8 cellular contexts compared by ENCODE assay signal in genomic region chr17:16419074-16419928, GRCh38. TPM values are rescaled to one million over a fixed set of nuclear protein-coding genes. Genes with fewer than 3 reads are reported as not detected.
DNase-seq lines count a peak whose midpoint lies in the region; ATAC-seq and TF ChIP-seq lines count a peak whose summit lies in the region.

No MANE protein-coding gene starts in this region.

- peak overlapping the region; percentile 4 to 35 (median 11) for H3K4me3 ChIP-seq in fibroblast of lung (replicated peaks in 1 of 4; ENCODE audit: control extremely low read depth in 1 of 4, insufficient read depth in 1 of 4, low read depth in 3 of 4, low read length in 4 of 4)

- H3K27me3 Mint-ChIP-seq in activated CD8-positive, alpha-beta memory T cell treated with anti-CD3 and anti-CD28 coated beads, Interleukin-2, amount 10 ng/mL, durations not matched to agents 7 days and 5 days, result no peaks in the 10 kb centered on the region

- no peaks in the 10 kb centered on the region for H3K9me3 ChIP-seq in fibroblast of lung (ENCODE audit: control insufficient read depth, insufficient read depth, low read depth, low read length)

- no peaks in the 10 kb centered on the region for H3K9me3 Mint-ChIP-seq in activated CD8-positive, alpha-beta memory T cell treated with anti-CD3 and anti-CD28 coated beads, Interleukin-2, amount 10 ng/mL, durations not matched to agents 7 days and 5 days (ENCODE audit: low read depth)

- H3K27ac Mint-ChIP-seq in activated CD8-positive, alpha-beta memory T cell treated with anti-CD3 and anti-CD28 coated beads, Interleukin-2, amount 10 ng/mL, durations not matched to agents 7 days and 5 days, result peak overlapping the region; percentile 85

- peak overlapping the region; percentile 47 for H3K4me3 Mint-ChIP-seq in activated CD8-positive, alpha-beta memory T cell treated with anti-CD3 and anti-CD28 coated beads, Interleukin-2, amount 10 ng/mL, durations not matched to agents 7 days and 5 days

- peaks cover 35% of the 10 kb centered on the region for H3K4me1 ChIP-seq in fibroblast of lung (ENCODE audit: control insufficient read depth, extremely low read depth, insufficient read depth, low read length)

- peak; percentile 43 for ATAC-seq in GM19455 (IDR thresholded peaks at IDR 0.05; ENCODE audit: unreplicated experiment)
- ATAC-seq in activated CD8-positive, alpha-beta memory T cell treated with anti-CD3 and anti-CD28 coated beads, Interleukin-2, amount 10 ng/mL, durations not matched to agents 7 days and 5 days, result peak; percentile 52
- no peak for ATAC-seq in GM18861 (IDR thresholded peaks at IDR 0.05; ENCODE audit: unreplicated experiment)

- DNase-seq in AG08395 (ENCODE audit: low spot score), result peak; percentile 89
- DNase-seq in M059J (ENCODE audit: low read depth), result peak; percentile 94
- peak; percentile 87 for DNase-seq in activated CD8-positive, alpha-beta memory T cell treated with anti-CD3 and anti-CD28 coated beads, Interleukin-2, amount 10 ng/mL, durations not matched to agents 7 days and 5 days
- DNase-seq in fibroblast of lung (ENCODE audit: low read depth in 2 of 2), result peak; percentile 85 to 93
- peak; percentile 83 for DNase-seq in stimulated activated CD4-positive, alpha-beta T cell treated with anti-CD3 and anti-CD28 coated beads, Interleukin-15, amount 100 ng/mL, for 24 hours
- DNase-seq in GM19238 (ENCODE audit: insufficient read length, low spot score), result no peak

- peaks cover 42% of the 10 kb centered on the region for H3K36me3 Mint-ChIP-seq in activated CD8-positive, alpha-beta memory T cell treated with anti-CD3 and anti-CD28 coated beads, Interleukin-2, amount 10 ng/mL, durations not matched to agents 7 days and 5 days

- H3K27me3 ChIP-seq in fibroblast of lung (ENCODE audit: control insufficient read depth, insufficient read depth, low read length), result no peaks in the 10 kb centered on the region

- H3K9ac ChIP-seq in fibroblast of lung (ENCODE audit: insufficient read depth, low read length), result peak overlapping the region; percentile 48

- peaks cover 25% of the 10 kb centered on the region for H3K36me3 ChIP-seq in fibroblast of lung (ENCODE audit: control insufficient read depth, insufficient read depth, low read length)

- peak overlapping the region; percentile 67 for H3K4me2 ChIP-seq in fibroblast of lung (ENCODE audit: extremely low read depth, insufficient read depth, low read length)

- H3K79me2 ChIP-seq in fibroblast of lung (ENCODE audit: control insufficient read depth, insufficient read depth, low read length), result peaks cover 30% of the 10 kb centered on the region

- H3K4me1 Mint-ChIP-seq in activated CD8-positive, alpha-beta memory T cell treated with anti-CD3 and anti-CD28 coated beads, Interleukin-2, amount 10 ng/mL, durations not matched to agents 7 days and 5 days, result peaks cover 52% of the 10 kb centered on the region

- peak overlapping the region; percentile 91 for H3K27ac ChIP-seq in fibroblast of lung (ENCODE audit: insufficient read depth, low read length)

- CTCF ChIA-PET in activated CD8-positive, alpha-beta memory T cell treated with anti-CD3 and anti-CD28 coated beads, Interleukin-2, amount 10 ng/mL, durations not matched to agents 7 days and 5 days (lab: Charles Lee), result interaction anchor here (1.2 to 2.8 kb wide), 4 partner anchors 8 to 55 kb away, joined by 3 to 13 read pairs (median 8); no protein-coding TSS in a partner anchor

- no peaks in the 10 kb centered on the region for H4K20me1 ChIP-seq in fibroblast of lung (ENCODE audit: control insufficient read depth, extremely low read depth, insufficient read depth, low read length)

- no peak overlapping the region for H2AFZ ChIP-seq in fibroblast of lung (ENCODE audit: low read length)

- TF ChIP-seq CTCF in fibroblast of lung (conservative IDR thresholded peaks at IDR 0.05 in 1 of 2, IDR thresholded peaks at IDR 0.05 in 1 of 2; ENCODE audit: low read depth in 1 of 2, low read length in 2 of 2), result peak in 1 of 2 donors; percentile 7

RNA-seq across cellular contexts. Expression of gene TRPV2, which starts 3.9 kb away (rescaled TPM):
- total RNA-seq in M059J (2014; rRNA removed; shearing (Covaris generic)), result 2.5 and 4.1 TPM in 2 replicates
- 100 to 1,000 TPM; 124 to 129 TPM for total RNA-seq in activated CD8-positive, alpha-beta memory T cell treated with anti-CD3 and anti-CD28 coated beads, Interleukin-2, amount 10 ng/mL, durations not matched to agents 7 days and 5 days
- 56.2 and 74.5 TPM in 2 replicates for total RNA-seq in fibroblast of lung
- polyA plus RNA-seq in fibroblast of lung, result 62.6 and 68.6 TPM in 2 replicates
- 118 and 127 TPM in 2 replicates for polyA plus RNA-seq in fibroblast of lung (2012)
- polyA minus RNA-seq in fibroblast of lung (ENCODE audit: low replicate concordance), result 298 and 337 TPM in 2 replicates

RNA-seq across cellular contexts. Expression of gene UBB, which starts 38.4 kb away (rescaled TPM):
- total RNA-seq in M059J (2014; rRNA removed; shearing (Covaris generic)), result 1,843 and 2,251 TPM in 2 replicates
- 1,000 to 10,000 TPM; 1,297 to 1,567 TPM for total RNA-seq in activated CD8-positive, alpha-beta memory T cell treated with anti-CD3 and anti-CD28 coated beads, Interleukin-2, amount 10 ng/mL, durations not matched to agents 7 days and 5 days
- 2,161 and 3,188 TPM in 2 replicates for total RNA-seq in fibroblast of lung
- polyA plus RNA-seq in fibroblast of lung, result 1,190 and 2,089 TPM in 2 replicates
- polyA plus RNA-seq in fibroblast of lung (2012), result 2,029 and 2,802 TPM in 2 replicates
- 2,290 and 3,189 TPM in 2 replicates for polyA minus RNA-seq in fibroblast of lung (ENCODE audit: low replicate concordance)

Comparison
In these comparisons a context has a peak if more than half of its experiments do, and no peak if none do; other contexts are left out.
1. RNA of gene TRPV2, which starts 3.9 kb away (total RNA-seq): 124 to 129 TPM in activated CD8-positive, alpha-beta memory T cell treated with anti-CD3 and anti-CD28 coated beads, Interleukin-2, amount 10 ng/mL, durations not matched to agents 7 days and 5 days and 56.2 to 74.5 TPM in fibroblast of lung; 2.5 to 4.1 TPM in M059J; every median in the first group is over 10 times any median in the second.